In genomic region chr17:21119247-21119944, GRCh38 we compare ENCODE assay signal across 8 cellular contexts. TPM values are rescaled to one million over a fixed set of nuclear protein-coding genes. Genes with fewer than 3 reads are reported as not detected.
A peak's percentile ranks its signal among the peaks of the same experiment; 100 is the strongest.
DNase-seq lines count a peak whose midpoint lies in the region; ATAC-seq and TF ChIP-seq lines count a peak whose summit lies in the region.

No MANE protein-coding gene starts in this region.

- H3K4me1 ChIP-seq in IMR-90 (ENCODE audit: control insufficient read depth, insufficient read depth, low read length) = no peaks in the 10 kb centered on the region
- no peaks in the 10 kb centered on the region for H3K4me1 ChIP-seq in RWPE2 (ENCODE audit: insufficient read depth, poor library complexity, severe bottlenecking)
- H3K4me1 ChIP-seq in foreskin keratinocyte = no peaks in the 10 kb centered on the region
- peaks cover 3% of the 10 kb centered on the region for H3K4me1 ChIP-seq in osteoblast (ENCODE audit: insufficient read depth, low read length)
- H3K4me1 ChIP-seq in testis = peaks cover 3% of the 10 kb centered on the region

- H3K4ac ChIP-seq in IMR-90 (ENCODE audit: low read depth, low read length) = no peak overlapping the region

- no peak overlapping the region for H2BK5ac ChIP-seq in IMR-90 (ENCODE audit: low read depth, low read length, poor library complexity, severe bottlenecking)

- no peak overlapping the region for H3K27ac Mint-ChIP-seq in activated T-helper 2 cell treated with anti-CD3 and anti-CD28 coated beads, Interferon-gamma antibody, Interleukin-2, Interleukin-4, amounts not matched to agents 10 μg/mL and 5 μg/mL and 100 μg/mL, durations not matched to agents 14 hours and 24 hours and 36 hours

- intact Hi-C loops in IMR-90 (cut with micrococcal nuclease) = no loop called here
- intact Hi-C loops in activated T-helper 2 cell treated with anti-CD3 and anti-CD28 coated beads, Interferon-gamma antibody, Interleukin-2, Interleukin-4, amounts not matched to agents 10 μg/mL and 5 μg/mL and 100 μg/mL, durations not matched to agents 14 hours and 24 hours and 36 hours (cut with micrococcal nuclease) = loop anchor here (2.0 kb wide), 1 partner anchor 393 kb away; no protein-coding TSS in a partner anchor
- intact Hi-C loops in testis (cut with DNase I; ENCODE audit: low total_unique reads) = no loop called here

- no peak overlapping the region for H3K4me3 ChIP-seq in IMR-90 (ENCODE audit: insufficient read depth, low read depth, low read length)
- H3K4me3 ChIP-seq in RWPE2 (ENCODE audit: severe bottlenecking) = no peak overlapping the region
- peak overlapping the region; percentile 63 for H3K4me3 ChIP-seq in osteoblast (ENCODE audit: insufficient read depth, low read length)
- peak overlapping the region in 1 of 2 donors; percentile 24 for H3K4me3 ChIP-seq in testis

- no peak overlapping the region for H3K14ac ChIP-seq in IMR-90 (replicated peaks; ENCODE audit: low read depth, low read length)

- H3K79me1 ChIP-seq in IMR-90 (ENCODE audit: low read depth in 1 of 2, low read length in 2 of 2) = no peaks in the 10 kb centered on the region

- no peak overlapping the region for H2AK5ac ChIP-seq in IMR-90 (ENCODE audit: low read depth, low read length)

- H3K27me3 ChIP-seq in IMR-90 (ENCODE audit: control insufficient read depth, insufficient read depth, low read length) (peaks cover 22% of the 10 kb centered on the region), RWPE2 (ENCODE audit: insufficient read depth, poor library complexity, severe bottlenecking) (no peaks in the 10 kb centered on the region), foreskin keratinocyte (peaks cover 3% of the 10 kb centered on the region), osteoblast (ENCODE audit: insufficient read depth, low read length) (peaks cover 22% of the 10 kb centered on the region), testis (no peaks in the 10 kb centered on the region)

- no peak overlapping the region for H3K18ac ChIP-seq in IMR-90 (ENCODE audit: low read depth, low read length)

- BruUV-seq in IMR-90 (replicated peaks; lab: Mats Ljungman, UMichigan) = no TSS peak

- peak; percentile 89 for ATAC-seq in IMR-90 (ENCODE audit: low read depth)
- ATAC-seq in RWPE2 (ENCODE audit: low read depth) = peak; percentile 66
- peak; percentile 68 for ATAC-seq in foreskin keratinocyte
- no peak for ATAC-seq in HG03439 (IDR thresholded peaks at IDR 0.05; ENCODE audit: unreplicated experiment)

- no peak overlapping the region for H2BK20ac ChIP-seq in IMR-90 (ENCODE audit: low read depth, low read length)

- H3K56ac ChIP-seq in IMR-90 (ENCODE audit: extremely low read depth, insufficient read depth, low read length) = no peak overlapping the region

- in situ Hi-C loops in IMR-90 (cut with MboI; ENCODE audit: low sequenced_read_pairs) = no loop called here

- H3K9me1 ChIP-seq in IMR-90 (ENCODE audit: insufficient read depth, low read length) = no peaks in the 10 kb centered on the region

- CTCF ChIA-PET in IMR-90 (lab: Yijun Ruan, JAX) = interaction anchor here (0.6 to 1.7 kb wide), 11 partner anchors 8 to 394 kb away, joined by 3 to 9 read pairs (median 3); no protein-coding TSS in a partner anchor

- H4K8ac ChIP-seq in IMR-90 (ENCODE audit: low read depth in 2 of 2, low read length in 2 of 2) = no peak overlapping the region

- H3K9me3 Mint-ChIP-seq in activated T-helper 2 cell treated with anti-CD3 and anti-CD28 coated beads, Interferon-gamma antibody, Interleukin-2, Interleukin-4, amounts not matched to agents 10 μg/mL and 5 μg/mL and 100 μg/mL, durations not matched to agents 14 hours and 24 hours and 36 hours = no peaks in the 10 kb centered on the region

- no peaks in the 10 kb centered on the region for H3K79me2 ChIP-seq in osteoblast (ENCODE audit: insufficient read depth, low read length)

- POLR2A ChIA-PET in IMR-90 (lab: Charles Lee; ENCODE audit: unreplicated experiment) = no interaction called here

- no peak overlapping the region for H3K23ac ChIP-seq in IMR-90 (ENCODE audit: low read depth, low read length)

- H3K36me3 Mint-ChIP-seq in activated T-helper 2 cell treated with anti-CD3 and anti-CD28 coated beads, Interferon-gamma antibody, Interleukin-2, Interleukin-4, amounts not matched to agents 10 μg/mL and 5 μg/mL and 100 μg/mL, durations not matched to agents 14 hours and 24 hours and 36 hours (ENCODE audit: low read depth) = no peaks in the 10 kb centered on the region

- no peak overlapping the region for H3K4me3 Mint-ChIP-seq in activated T-helper 2 cell treated with anti-CD3 and anti-CD28 coated beads, Interferon-gamma antibody, Interleukin-2, Interleukin-4, amounts not matched to agents 10 μg/mL and 5 μg/mL and 100 μg/mL, durations not matched to agents 14 hours and 24 hours and 36 hours (ENCODE audit: low read depth)

- H3K9ac ChIP-seq in IMR-90 (ENCODE audit: low read depth, low read length) = no peak overlapping the region

- H3K4me1 Mint-ChIP-seq in activated T-helper 2 cell treated with anti-CD3 and anti-CD28 coated beads, Interferon-gamma antibody, Interleukin-2, Interleukin-4, amounts not matched to agents 10 μg/mL and 5 μg/mL and 100 μg/mL, durations not matched to agents 14 hours and 24 hours and 36 hours (ENCODE audit: low read depth) = peaks cover 10% of the 10 kb centered on the region

- WGBS in IMR-90 (ENCODE audit: extremely low coverage in 2 of 2, insufficient read length in 1 of 2), 2 experiments = 51% methylated on average over 11 of the region's 25 CpGs; no CpG with 5 or more reads in 1 of the 2 experiments
- WGBS in testis, 2 donors = 19 to 20% methylated on average over 25 of the region's 25 CpGs

- no peak overlapping the region for H2BK120ac ChIP-seq in IMR-90 (ENCODE audit: low read depth, low read length)

- H4K20me1 ChIP-seq in IMR-90 (ENCODE audit: insufficient read depth, low read length) (no peaks in the 10 kb centered on the region), osteoblast (ENCODE audit: insufficient read depth, low read length) (no peaks in the 10 kb centered on the region)

- no peak for TF ChIP-seq POLR2A in IMR-90 (IDR thresholded peaks at IDR 0.05; ENCODE audit: low read depth, low read length)
- TF ChIP-seq POLR2A in testis (IDR thresholded peaks at IDR 0.05) = no peak

- no peaks in the 10 kb centered on the region for H3K36me3 ChIP-seq in IMR-90 (ENCODE audit: control insufficient read depth, insufficient read depth, low read length)
- no peaks in the 10 kb centered on the region for H3K36me3 ChIP-seq in RWPE2 (ENCODE audit: low read depth)
- H3K36me3 ChIP-seq in osteoblast (ENCODE audit: insufficient read depth, low read length) = no peaks in the 10 kb centered on the region
- H3K36me3 ChIP-seq in testis (ENCODE audit: low read depth, missing control alignments) = no peaks in the 10 kb centered on the region

- dilution Hi-C loops in IMR-90 (cut with HindIII; ENCODE audit: low sequenced_read_pairs, unreplicated experiment) = no loop called here

- no peaks in the 10 kb centered on the region for H3K9me3 ChIP-seq in IMR-90 (ENCODE audit: control insufficient read depth, insufficient read depth, low read length)
- no peaks in the 10 kb centered on the region for H3K9me3 ChIP-seq in RWPE2 (ENCODE audit: severe bottlenecking)
- H3K9me3 ChIP-seq in osteoblast (ENCODE audit: low read depth, low read length) = no peaks in the 10 kb centered on the region
- H3K9me3 ChIP-seq in testis = no peaks in the 10 kb centered on the region

- H2AFZ ChIP-seq in IMR-90 (replicated peaks; ENCODE audit: low read length, poor library complexity) (no peak overlapping the region), osteoblast (ENCODE audit: low read length) (peak overlapping the region; percentile 90)

- H3K4me2 ChIP-seq in IMR-90 (ENCODE audit: low read depth, low read length) (no peak overlapping the region), osteoblast (ENCODE audit: insufficient read depth, low read length) (peak overlapping the region; percentile 91)

- H3K27ac ChIP-seq in IMR-90 (ENCODE audit: insufficient read depth, low read length) (no peak overlapping the region), RWPE2 (ENCODE audit: poor library complexity, severe bottlenecking) (no peak overlapping the region), foreskin keratinocyte (no peak overlapping the region), osteoblast (ENCODE audit: low read depth, low read length) (no peak overlapping the region), testis (peak overlapping the region in 1 of 2 donors; percentile 73)

- peak; percentile 81 for DNase-seq in GM03348 (ENCODE audit: low spot score)
- DNase-seq in IMR-90 = peak; percentile 61
- no peak for DNase-seq in RWPE2 (ENCODE audit: low spot score)
- DNase-seq in activated T-helper 2 cell treated with anti-CD3 and anti-CD28 coated beads, Interferon-gamma antibody, Interleukin-2, Interleukin-4, amounts not matched to agents 10 μg/mL and 5 μg/mL and 100 μg/mL, durations not matched to agents 14 hours and 24 hours and 36 hours (ENCODE audit: low spot score) = peak; percentile 61
- DNase-seq in foreskin keratinocyte = peak in 1 of 2 donors; percentile 46
- DNase-seq in osteoblast (ENCODE audit: insufficient read length, low spot score, missing footprints) = peak; percentile 73
- DNase-seq in testis = peak; percentile 86

- no peak overlapping the region for H4K5ac ChIP-seq in IMR-90 (ENCODE audit: low read depth, low read length)

- no peak overlapping the region for H4K91ac ChIP-seq in IMR-90 (ENCODE audit: insufficient read depth, low read depth, low read length)

- H2AK9ac ChIP-seq in IMR-90 (replicated peaks; ENCODE audit: low read depth, low read length, poor library complexity) = no peak overlapping the region

- peak; percentile 76 for TF ChIP-seq RAD21 in IMR-90 (IDR thresholded peaks at IDR 0.05; ENCODE audit: low read length)

- H2BK15ac ChIP-seq in IMR-90 (ENCODE audit: low read depth, low read length) = no peak overlapping the region

- TF ChIP-seq CTCF in IMR-90 (conservative IDR thresholded peaks at IDR 0.05; ENCODE audit: low read depth, low read length) (peak; percentile 82), RWPE2 (IDR thresholded peaks at IDR 0.05; ENCODE audit: poor library complexity, severe bottlenecking) (peak; percentile 90), foreskin keratinocyte (conservative IDR thresholded peaks at IDR 0.05) (peak; percentile 86), osteoblast (IDR thresholded peaks at IDR 0.05; ENCODE audit: extremely low read depth, low read depth, low read length) (peak; percentile 86), testis (IDR thresholded peaks at IDR 0.05) (peak; percentile 60 to 87 (median 86))

- peaks cover 12% of the 10 kb centered on the region for H3K27me3 Mint-ChIP-seq in activated T-helper 2 cell treated with anti-CD3 and anti-CD28 coated beads, Interferon-gamma antibody, Interleukin-2, Interleukin-4, amounts not matched to agents 10 μg/mL and 5 μg/mL and 100 μg/mL, durations not matched to agents 14 hours and 24 hours and 36 hours (ENCODE audit: low read depth)

RNA-seq across cellular contexts. Expression of gene DHRS7B, which starts 7.4 kb away (rescaled TPM):
- total RNA-seq in IMR-90 (2012; rRNA removed) (24.2 and 34.4 TPM in 2 replicates), foreskin keratinocyte (34.5 and 35.9 TPM in 2 replicates), osteoblast (15.2 and 19.4 TPM in 2 replicates), testis (10 to 100 TPM; 39.0 to 53.6 TPM)
- polyA plus RNA-seq in IMR-90 (2012; rRNA removed) (22.7 and 24.4 TPM in 2 replicates), foreskin keratinocyte (35.9 and 37.4 TPM in 2 replicates), testis (ENCODE audit: insufficient read depth, low read depth, low replicate concordance) (81.7 TPM)
- polyA plus RNA-seq in IMR-90 (2012; cell fraction: cytosol; rRNA removed) = 8.9 and 11.1 TPM in 2 replicates
- 13.3 and 15.6 TPM in 2 replicates for polyA plus RNA-seq in IMR-90 (2012; cell fraction: nucleus; rRNA removed; ENCODE audit: low replicate concordance)
- total RNA-seq in activated T-helper 2 cell treated with anti-CD3 and anti-CD28 coated beads, Interferon-gamma antibody, Interleukin-2, Interleukin-4, amounts not matched to agents 10 μg/mL and 5 μg/mL and 100 μg/mL, durations not matched to agents 14 hours and 24 hours and 36 hours = 17.7 and 19.4 TPM in 2 replicates
